In genomic region chr4:25299476-25300203, GRCh38 we compare ENCODE assay signal across 1 cellular context.
TF ChIP-seq lines count a peak whose summit lies in the region.

No MANE protein-coding gene starts in this region.

TF ChIP-seq in HepG2, 621 proteins besides CTCF, POLR2A, EP300 and RAD21 (continued from another document):
- TF ChIP-seq ZNF660 (CRISPR knock-in tag; IDR thresholded peaks at IDR 0.05; ENCODE audit: borderline replicate concordance, low read depth), result no peak
- no peak for TF ChIP-seq TRIM24 (CRISPR knock-in tag; IDR thresholded peaks at IDR 0.05)
